Comparison of ENCODE assay signal across 25 cellular contexts in the genomic region with DNA sequence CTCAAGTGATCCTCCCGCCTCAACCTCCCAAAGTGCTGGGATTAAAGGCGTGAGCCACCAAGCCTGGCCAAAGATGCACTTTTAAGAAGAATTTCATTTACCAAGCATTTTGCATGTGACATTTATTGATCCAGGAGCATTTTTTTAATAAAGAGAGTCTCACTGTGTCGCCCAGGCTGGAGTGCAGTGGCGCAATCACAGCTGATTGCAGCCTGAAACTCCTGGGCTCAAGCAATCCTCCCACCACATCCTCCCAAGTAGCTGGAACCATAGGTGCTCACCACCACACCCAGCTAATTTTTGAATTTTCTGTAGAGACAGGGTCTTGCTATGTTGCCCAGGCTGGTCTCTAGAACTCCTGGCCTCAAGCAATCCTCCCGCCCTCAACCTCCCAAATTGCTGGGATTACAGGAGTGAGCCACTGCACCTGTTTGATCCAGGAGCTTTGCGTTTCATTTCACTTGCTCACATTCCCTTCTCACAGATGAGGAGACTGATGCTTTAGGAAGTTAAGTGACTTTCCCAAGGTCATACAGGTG. TPM values are rescaled to one million over a fixed set of nuclear protein-coding genes. Genes with fewer than 3 reads are reported as not detected.
"Had no signal": no experiment of that assay in that cellular context is flagged by ENCODE, and none has a peak within 500 bp of the region (broad histone marks: within the 10 kb centered on the region; RNA-seq: fewer than 3 reads in every experiment).

No MANE protein-coding gene starts in this region.

- H3K4me3 Mint-ChIP-seq: activated B cell treated with CpG ODN at 0.5 μM for 24 hours; activated CD4-positive, alpha-beta memory T cell treated with anti-CD3 and anti-CD28 coated beads for 36 hours; activated naive CD4-positive, alpha-beta T cell treated with anti-CD3 and anti-CD28 coated beads for 36 hours; activated naive CD8-positive, alpha-beta T cell treated with anti-CD3 and anti-CD28 coated beads, Interleukin-2, amount 10 ng/mL, durations not matched to agents 7 days and 5 days; memory B cell; nephron; stimulated activated effector memory CD8-positive, alpha-beta T cell treated with anti-CD3 and anti-CD28 coated beads, Interleukin-12 subunit alpha, Interleukin-12 subunit beta, amount 100 ng/mL, for 72 hours; stimulated activated naive CD8-positive, alpha-beta T cell treated with anti-CD3 and anti-CD28 coated beads, Interleukin-15, amount 100 ng/mL, for 72 hours had no signal

- H3K9ac ChIP-seq: parathyroid adenoma had no signal

- DNase-seq: activated B cell treated with CpG ODN at 0.5 μM for 24 hours; activated CD4-positive, alpha-beta T cell treated with anti-CD3 and anti-CD28 coated beads for 4 hours; activated effector memory CD4-positive, alpha-beta T cell treated with Interleukin-2 at 50 U/mL for 16 hours; activated naive CD4-positive, alpha-beta T cell treated with anti-CD3 and anti-CD28 coated beads for 36 hours; activated naive CD8-positive, alpha-beta T cell treated with anti-CD3 and anti-CD28 coated beads, Interleukin-2, amount 10 ng/mL, durations not matched to agents 7 days and 5 days; cerebellar nuclear complex; foreskin fibroblast; left cardiac atrium; stimulated activated CD4-positive, alpha-beta T cell treated with anti-CD3 and anti-CD28 coated beads, Interleukin-2, amount 100 ng/mL, for 24 hours; stimulated activated naive CD8-positive, alpha-beta T cell treated with anti-CD3 and anti-CD28 coated beads, Interleukin-15, amount 100 ng/mL, for 72 hours; T-helper 9 cell; tibial artery had no signal

- H3K27ac Mint-ChIP-seq: activated B cell treated with CpG ODN at 0.5 μM for 24 hours; activated CD4-positive, alpha-beta memory T cell treated with anti-CD3 and anti-CD28 coated beads for 36 hours; activated naive CD4-positive, alpha-beta T cell treated with anti-CD3 and anti-CD28 coated beads for 36 hours; activated naive CD8-positive, alpha-beta T cell treated with anti-CD3 and anti-CD28 coated beads, Interleukin-2, amount 10 ng/mL, durations not matched to agents 7 days and 5 days; memory B cell; nephron; stimulated activated effector memory CD8-positive, alpha-beta T cell treated with anti-CD3 and anti-CD28 coated beads, Interleukin-12 subunit alpha, Interleukin-12 subunit beta, amount 100 ng/mL, for 72 hours; stimulated activated naive CD8-positive, alpha-beta T cell treated with anti-CD3 and anti-CD28 coated beads, Interleukin-15, amount 100 ng/mL, for 72 hours had no signal

- H3K27me3 Mint-ChIP-seq: activated B cell treated with CpG ODN at 0.5 μM for 24 hours; activated CD4-positive, alpha-beta memory T cell treated with anti-CD3 and anti-CD28 coated beads for 36 hours; activated naive CD8-positive, alpha-beta T cell treated with anti-CD3 and anti-CD28 coated beads, Interleukin-2, amount 10 ng/mL, durations not matched to agents 7 days and 5 days; memory B cell; stimulated activated naive CD8-positive, alpha-beta T cell treated with anti-CD3 and anti-CD28 coated beads, Interleukin-15, amount 100 ng/mL, for 72 hours had no signal

- H3K9me3 ChIP-seq: heart right ventricle, right lobe of liver, tibial artery had no signal

- FAIRE-seq: bronchial epithelial cell, urothelium cell line had no signal

- H3K4me1 ChIP-seq: parathyroid adenoma had no signal

- H3K9me3 Mint-ChIP-seq: activated B cell treated with CpG ODN at 0.5 μM for 24 hours; activated CD4-positive, alpha-beta memory T cell treated with anti-CD3 and anti-CD28 coated beads for 36 hours; activated naive CD4-positive, alpha-beta T cell treated with anti-CD3 and anti-CD28 coated beads for 36 hours; activated naive CD8-positive, alpha-beta T cell treated with anti-CD3 and anti-CD28 coated beads, Interleukin-2, amount 10 ng/mL, durations not matched to agents 7 days and 5 days; memory B cell; nephron; stimulated activated effector memory CD8-positive, alpha-beta T cell treated with anti-CD3 and anti-CD28 coated beads, Interleukin-12 subunit alpha, Interleukin-12 subunit beta, amount 100 ng/mL, for 72 hours; stimulated activated naive CD8-positive, alpha-beta T cell treated with anti-CD3 and anti-CD28 coated beads, Interleukin-15, amount 100 ng/mL, for 72 hours had no signal

- H3K36me3 ChIP-seq: heart right ventricle, right lobe of liver, tibial artery had no signal

- H3K27me3 ChIP-seq: heart right ventricle, right lobe of liver, tibial artery had no signal

- H3K4me3 ChIP-seq: coronary artery, heart right ventricle, right lobe of liver, skin epidermis, tibial artery had no signal

- H3K36me3 Mint-ChIP-seq: activated naive CD8-positive, alpha-beta T cell treated with anti-CD3 and anti-CD28 coated beads, Interleukin-2, amount 10 ng/mL, durations not matched to agents 7 days and 5 days; memory B cell had no signal

- H3K27ac ChIP-seq: right lobe of liver, tibial artery had no signal

- ATAC-seq: heart right ventricle; left cardiac atrium; right lobe of liver; stimulated activated effector memory CD8-positive, alpha-beta T cell treated with anti-CD3 and anti-CD28 coated beads, Interleukin-12 subunit alpha, Interleukin-12 subunit beta, amount 100 ng/mL, for 72 hours; stimulated activated naive CD8-positive, alpha-beta T cell treated with anti-CD3 and anti-CD28 coated beads, Interleukin-15, amount 100 ng/mL, for 72 hours had no signal

RNA-seq across cellular contexts. Expression of a gene that starts 41.6 kb away (rescaled TPM):
- total RNA-seq: activated B cell treated with CpG ODN at 0.5 μM for 24 hours; activated CD4-positive, alpha-beta memory T cell treated with anti-CD3 and anti-CD28 coated beads for 36 hours; activated naive CD8-positive, alpha-beta T cell treated with anti-CD3 and anti-CD28 coated beads, Interleukin-2, amount 10 ng/mL, durations not matched to agents 7 days and 5 days; bronchial epithelial cell; epithelial cell of proximal tubule; fibroblast of lung had no signal
- polyA plus RNA-seq: fibroblast of lung had no signal
